Comparison of ENCODE assay signal across 9 cellular contexts in the genomic region with DNA sequence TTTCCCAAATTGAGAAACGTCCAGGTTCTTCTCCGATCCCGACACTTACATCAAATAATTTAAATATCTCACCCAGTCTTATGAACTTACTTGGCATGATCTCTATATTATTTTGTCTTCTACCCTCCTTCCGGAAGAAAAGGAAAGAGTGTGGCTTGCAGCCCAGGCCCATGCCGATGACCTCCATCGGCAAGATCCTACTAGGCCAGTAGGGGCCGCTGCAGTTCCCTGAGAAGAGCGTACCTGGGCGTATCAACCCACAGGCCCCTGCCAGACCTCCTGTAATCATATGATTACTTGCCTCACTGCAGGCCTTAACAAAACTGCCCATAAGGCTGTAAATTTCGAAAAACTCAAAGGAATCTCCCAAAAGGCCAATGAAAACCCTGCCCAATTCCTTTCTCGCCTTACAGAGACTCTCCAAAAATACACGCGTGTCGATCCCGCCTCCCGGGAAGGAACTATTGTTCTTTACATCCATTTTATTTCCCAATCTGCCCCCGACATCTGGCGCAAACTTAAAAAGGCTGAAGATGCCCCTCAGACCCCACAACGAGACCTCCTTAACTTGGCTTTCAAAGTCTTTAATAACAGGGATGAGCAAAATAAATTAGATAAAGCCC.
DNase-seq lines count a peak whose midpoint lies in the region; ATAC-seq and TF ChIP-seq lines count a peak whose summit lies in the region.
"Had no signal": no experiment of that assay in that cellular context is flagged by ENCODE, and none has a peak within 500 bp of the region (broad histone marks: within the 10 kb centered on the region; RNA-seq: fewer than 3 reads in every experiment).

No MANE protein-coding gene starts in this region.

- intact Hi-C loops in Panc1 (cut with micrococcal nuclease; ENCODE audit: unreplicated experiment): loop anchor here (1.0 kb wide), 1 partner anchor 79 kb away; no protein-coding TSS in a partner anchor

- TF ChIP-seq CTCF in Panc1 (IDR thresholded peaks at IDR 0.05): peak; percentile 87
- peak; percentile 76 for TF ChIP-seq CTCF in foreskin fibroblast (IDR thresholded peaks at IDR 0.05; ENCODE audit: low read depth, low read length)

- H3K27me3 ChIP-seq in Panc1 (ENCODE audit: control insufficient read depth, insufficient read depth, low read length) (no peaks in the 10 kb centered on the region), subcutaneous abdominal adipose tissue (ENCODE audit: control insufficient read depth in 5 of 5, insufficient read depth in 4 of 5, low read length in 5 of 5) (no peaks in the 10 kb centered on the region)
- H3K27me3 ChIP-seq: BLaER1 had no signal

- peak overlapping the region in 3 of 5 donors; percentile 8 to 44 (median 43) for H3K9ac ChIP-seq in subcutaneous abdominal adipose tissue (ENCODE audit: low read length in 5 of 5)
- H3K9ac ChIP-seq: BLaER1 had no signal

- H3K4me3 Mint-ChIP-seq in activated T-helper 17 cell treated with anti-CD3 and anti-CD28 coated beads, Interleukin-2, amount 50 U/mL, for 72 hours: no peak overlapping the region

- H3K4me3 ChIP-seq in Jurkat, Clone E6-1 (ENCODE audit: low read length): no peak overlapping the region
- H3K4me3 ChIP-seq in Panc1 (ENCODE audit: low read depth in 2 of 2, low read length in 2 of 2): no peak overlapping the region
- H3K4me3 ChIP-seq in foreskin fibroblast (ENCODE audit: low read depth in 1 of 2, low read length in 2 of 2): no peak overlapping the region
- peak overlapping the region; percentile 43 to 57 (median 54) for H3K4me3 ChIP-seq in subcutaneous abdominal adipose tissue (ENCODE audit: low read depth in 1 of 5, low read length in 5 of 5)
- H3K4me3 ChIP-seq: BLaER1 had no signal

- no TSS peak for BruUV-seq in Panc1 (replicated peaks; lab: Mats Ljungman, UMichigan)

- H3K9me3 Mint-ChIP-seq in activated T-helper 17 cell treated with anti-CD3 and anti-CD28 coated beads, Interleukin-2, amount 50 U/mL, for 72 hours: no peaks in the 10 kb centered on the region

- H3K4me1 ChIP-seq in Panc1 (ENCODE audit: control insufficient read depth, insufficient read depth, low read length) (no peaks in the 10 kb centered on the region; the same call in none of the 2 replicates), subcutaneous abdominal adipose tissue (ENCODE audit: control insufficient read depth in 5 of 5, insufficient read depth in 5 of 5, low read length in 5 of 5) (peaks cover 0 to 15% (median 11%) of the 10 kb centered on the region in 5 donors)
- H3K4me1 ChIP-seq: BLaER1 had no signal

- POLR2A ChIA-PET in Panc1 (lab: Charles Lee): no interaction called here

- H3K36me3 ChIP-seq in Panc1 (ENCODE audit: control insufficient read depth, insufficient read depth, low read length) (no peaks in the 10 kb centered on the region), subcutaneous abdominal adipose tissue (ENCODE audit: control insufficient read depth in 5 of 5, insufficient read depth in 5 of 5, low read length in 5 of 5) (peaks cover 0 to 24% (median 14%) of the 10 kb centered on the region in 5 donors)
- H3K36me3 ChIP-seq: BLaER1 had no signal

- H3K9me3 ChIP-seq in Panc1 (ENCODE audit: control insufficient read depth, insufficient read depth, low read depth, low read length) (no peaks in the 10 kb centered on the region), subcutaneous abdominal adipose tissue (ENCODE audit: control insufficient read depth in 5 of 5, low read length in 5 of 5) (no peaks in the 10 kb centered on the region)
- H3K9me3 ChIP-seq: BLaER1 had no signal

- no peaks in the 10 kb centered on the region for H3K36me3 Mint-ChIP-seq in activated T-helper 17 cell treated with anti-CD3 and anti-CD28 coated beads, Interleukin-2, amount 50 U/mL, for 72 hours (ENCODE audit: low read depth)

- H3K4me1 Mint-ChIP-seq in activated T-helper 17 cell treated with anti-CD3 and anti-CD28 coated beads, Interleukin-2, amount 50 U/mL, for 72 hours: no peaks in the 10 kb centered on the region

- no peak overlapping the region for H3K27ac Mint-ChIP-seq in activated T-helper 17 cell treated with anti-CD3 and anti-CD28 coated beads, Interleukin-2, amount 50 U/mL, for 72 hours

- no peaks in the 10 kb centered on the region for H3K27me3 Mint-ChIP-seq in activated T-helper 17 cell treated with anti-CD3 and anti-CD28 coated beads, Interleukin-2, amount 50 U/mL, for 72 hours

- H3K27ac ChIP-seq in Panc1 (ENCODE audit: low read length) (no peak overlapping the region), subcutaneous abdominal adipose tissue (ENCODE audit: low read depth, low read length) (no peak overlapping the region)
- H3K27ac ChIP-seq: BLaER1 had no signal

- in situ Hi-C loops in Panc1 (cut with HindIII; ENCODE audit: low pct_unique_long_range_greater_than_20kb, low sequenced_read_pairs): no loop called here

- CTCF ChIA-PET in Panc1 (lab: Charles Lee): no interaction called here

- peak; percentile 94 for ATAC-seq in Panc1
- ATAC-seq in activated T-helper 17 cell treated with anti-CD3 and anti-CD28 coated beads, Interleukin-2, amount 50 U/mL, for 72 hours (replicated peaks): peak; percentile 99

- DNase-seq in NCI-H1417 (lab: John Stamatoyannopoulos, UW) (peak; percentile 56 to 84 (median 83)), NCI-H1417 treated with DMSO at 0.1 percent for 48 hours (lab: John Stamatoyannopoulos, UW) (no peak), Panc1 (ENCODE audit: low read depth, low spot score) (peak; percentile 32), foreskin fibroblast (peak; percentile 62 to 88), nucleus accumbens (lab: John Stamatoyannopoulos, UW) (peak in 37 of 56 donors; percentile 9 to 83 (median 44))
- peak; percentile 46 for DNase-seq in Jurkat, Clone E6-1 (ENCODE audit: low read depth, low spot score)

Comparison
In these comparisons a context has a peak if more than half of its experiments do, and no peak if none do; other contexts are left out.
1. H3K4me3 ChIP-seq: peak in subcutaneous abdominal adipose tissue (5 of 5); none in Jurkat, Clone E6-1 (single experiment), Panc1 (0 of 2) and foreskin fibroblast (0 of 2).